22 cellular contexts compared by ENCODE assay signal in genomic region chr18:61308009-61308408, GRCh38.
"Had no signal": no experiment of that assay in that cellular context is flagged by ENCODE, and none has a peak within 500 bp of the region (broad histone marks: within the 10 kb centered on the region; RNA-seq: fewer than 3 reads in every experiment).

No MANE protein-coding gene starts in this region.

- H3K27ac ChIP-seq: esophagus muscularis mucosa, heart right ventricle, left lung, lower lobe of right lung, sigmoid colon, uterus had no signal

- DNase-seq: activated CD4-positive, alpha-beta memory T cell treated with anti-CD3 and anti-CD28 coated beads, Interleukin-2, amount 10 ng/mL, durations not matched to agents 7 days and 5 days; activated CD4-positive, alpha-beta T cell treated with anti-CD3 and anti-CD28 coated beads for 1 hour; activated CD4-positive, alpha-beta T cell treated with anti-CD3 and anti-CD28 coated beads, Interleukin-2, amount 10 ng/mL, durations not matched to agents 7 days and 5 days; activated CD8-positive, alpha-beta memory T cell treated with anti-CD3 and anti-CD28 coated beads, Interleukin-2, amount 50 U/mL, for 48 hours; activated gamma-delta T cell; activated naive CD4-positive, alpha-beta T cell treated with anti-CD3 and anti-CD28 coated beads, Interleukin-2, amount 50 U/mL, for 16 hours; activated T-cell treated with anti-CD3 and anti-CD28 coated beads, Interleukin-2, amount 50 U/mL, for 24 hours; amniotic stem cell; effector CD4-positive, alpha-beta T cell; foreskin melanocyte; heart right ventricle; lower lobe of right lung; mesenchymal stem cell; natural killer cell; sigmoid colon; small intestine; stimulated activated CD4-positive, alpha-beta T cell treated with anti-CD3 and anti-CD28 coated beads, Interleukin-4, amount 100 ng/mL, for 24 hours; stimulated activated naive CD8-positive, alpha-beta T cell treated with anti-CD3 and anti-CD28 coated beads, Interleukin-15, amount 100 ng/mL, for 72 hours; T-helper 17 cell; uterus had no signal

- H3K9me3 ChIP-seq: esophagus muscularis mucosa, heart right ventricle, left lung, lower lobe of right lung, sigmoid colon, uterus had no signal

- H3K27me3 ChIP-seq: esophagus muscularis mucosa, heart right ventricle, left lung, sigmoid colon, uterus had no signal

- H3K36me3 ChIP-seq: esophagus muscularis mucosa, heart right ventricle, left lung, lower lobe of right lung, sigmoid colon, uterus had no signal

- H3K4me1 ChIP-seq: esophagus muscularis mucosa, heart right ventricle, left lung, lower lobe of right lung, sigmoid colon, uterus had no signal

- ATAC-seq: heart right ventricle; left lung; lower lobe of right lung; natural killer cell; stimulated activated naive CD8-positive, alpha-beta T cell treated with anti-CD3 and anti-CD28 coated beads, Interleukin-15, amount 100 ng/mL, for 72 hours; T-helper 17 cell had no signal

- H3K4me3 ChIP-seq: esophagus muscularis mucosa, heart right ventricle, left lung, lower lobe of right lung, sigmoid colon, uterus had no signal
